In genomic region chr5:95822038-95822407, GRCh38 we compare ENCODE assay signal across 8 cellular contexts. TPM values are rescaled to one million over a fixed set of nuclear protein-coding genes. Genes with fewer than 3 reads are reported as not detected.
A peak's percentile ranks its signal among the peaks of the same experiment; 100 is the strongest.
DNase-seq lines count a peak whose midpoint lies in the region; ATAC-seq and TF ChIP-seq lines count a peak whose summit lies in the region.

No MANE protein-coding gene starts in this region.

- POLR2A ChIA-PET in HEK293T (lab: Yijun Ruan, JAX): interaction anchor here (0.9 to 4.1 kb wide), 8 partner anchors 10 to 175 kb away, joined by 3 to 51 read pairs (median 5); partner anchors contain the start of genes RFESD and RHOBTB3

- no peaks in the 10 kb centered on the region for H3K27me3 Mint-ChIP-seq in activated T-helper 17 cell treated with anti-CD3 and anti-CD28 coated beads, Interleukin-2, amount 50 U/mL, for 72 hours
- H3K27me3 Mint-ChIP-seq in nephron progenitor cell (ENCODE audit: low read depth, poor library complexity): peaks cover 4% of the 10 kb centered on the region

- peaks cover 23% of the 10 kb centered on the region for H3K36me3 Mint-ChIP-seq in activated T-helper 17 cell treated with anti-CD3 and anti-CD28 coated beads, Interleukin-2, amount 50 U/mL, for 72 hours (ENCODE audit: low read depth)
- no peaks in the 10 kb centered on the region for H3K36me3 Mint-ChIP-seq in nephron progenitor cell (ENCODE audit: low read depth)

- DNase-seq in SHP77 (lab: John Stamatoyannopoulos, UW) (peak; percentile 3 to 16), SHP77 treated with DMSO at 0.1 percent for 48 hours (lab: John Stamatoyannopoulos, UW) (no peak), HEK293T (ENCODE audit: extremely low spot score) (peak; percentile 50), NCI-H1105 treated with DMSO at 0.1 percent for 48 hours (lab: John Stamatoyannopoulos, UW) (peak; percentile 61), fibroblast of the aortic adventitia (ENCODE audit: low read depth) (peak; percentile 73), nephron progenitor cell (peak; percentile 65), DMS114 treated with DMSO at 0.1 percent for 48 hours (lab: John Stamatoyannopoulos, UW; ENCODE audit: unreplicated experiment) (no peak)

- H3K4me1 Mint-ChIP-seq in activated T-helper 17 cell treated with anti-CD3 and anti-CD28 coated beads, Interleukin-2, amount 50 U/mL, for 72 hours: peaks cover 35% of the 10 kb centered on the region
- H3K4me1 Mint-ChIP-seq in nephron progenitor cell: peaks cover 69% of the 10 kb centered on the region

- peak overlapping the region; percentile 94 for H3K4me3 ChIP-seq in fibroblast of the aortic adventitia (ENCODE audit: low read depth, low read length)

- peak; percentile 16 for ATAC-seq in activated T-helper 17 cell treated with anti-CD3 and anti-CD28 coated beads, Interleukin-2, amount 50 U/mL, for 72 hours (replicated peaks)

- H3K9me3 Mint-ChIP-seq in activated T-helper 17 cell treated with anti-CD3 and anti-CD28 coated beads, Interleukin-2, amount 50 U/mL, for 72 hours: no peaks in the 10 kb centered on the region
- no peaks in the 10 kb centered on the region for H3K9me3 Mint-ChIP-seq in nephron progenitor cell

- H3K4me3 Mint-ChIP-seq in activated T-helper 17 cell treated with anti-CD3 and anti-CD28 coated beads, Interleukin-2, amount 50 U/mL, for 72 hours: peak overlapping the region; percentile 97
- H3K4me3 Mint-ChIP-seq in nephron progenitor cell: peak overlapping the region; percentile 94

- TF ChIP-seq CTCF in fibroblast of the aortic adventitia (IDR thresholded peaks at IDR 0.05; ENCODE audit: insufficient read depth, low read length) (no peak), nephron progenitor cell (IDR thresholded peaks at IDR 0.05) (no peak)

- peak overlapping the region; percentile 86 for H3K27ac Mint-ChIP-seq in activated T-helper 17 cell treated with anti-CD3 and anti-CD28 coated beads, Interleukin-2, amount 50 U/mL, for 72 hours
- peak overlapping the region; percentile 96 for H3K27ac Mint-ChIP-seq in nephron progenitor cell

- CTCF ChIA-PET in HEK293T (lab: Yijun Ruan, JAX): interaction anchor here (0.7 to 3.2 kb wide), 3 partner anchors 12 to 40 kb away, joined by 5 to 19 read pairs (median 9); no protein-coding TSS in a partner anchor

TF ChIP-seq in HEK293T, 16 proteins besides CTCF, POLR2A, EP300 and RAD21:
- TF ChIP-seq ARNT (IDR thresholded peaks at IDR 0.05) (no peak), FOXM1 (IDR thresholded peaks at IDR 0.05; ENCODE audit: borderline replicate concordance) (no peak), FOXA1 (IDR thresholded peaks at IDR 0.05) (no peak), ZNF384 (IDR thresholded peaks at IDR 0.05) (no peak), LEF1 (IDR thresholded peaks at IDR 0.05; ENCODE audit: borderline replicate concordance) (no peak), CTBP1 (IDR thresholded peaks at IDR 0.05; ENCODE audit: borderline replicate concordance) (no peak), HDGF (IDR thresholded peaks at IDR 0.05; ENCODE audit: borderline replicate concordance) (no peak), SP1 (IDR thresholded peaks at IDR 0.05) (no peak), SUZ12 (IDR thresholded peaks at IDR 0.05) (no peak), ELF4 (IDR thresholded peaks at IDR 0.05) (no peak)
TF ChIP-seq in HEK293T: peak in this region for 0.

RNA-seq across cellular contexts. Expression of gene GLRX, which starts 0.5 kb away (rescaled TPM):
- total RNA-seq in activated T-helper 17 cell treated with anti-CD3 and anti-CD28 coated beads, Interleukin-2, amount 50 U/mL, for 72 hours: 10 to 100 TPM; 45.1 to 62.3 TPM
- total RNA-seq in fibroblast of the aortic adventitia (ENCODE audit: low replicate concordance): 13.3 and 31.6 TPM in 2 replicates

Comparison
In these comparisons a context has a peak if more than half of its experiments do, and no peak if none do; other contexts are left out.
1. DNase-seq: peak in SHP77 (2 of 2), HEK293T (single experiment), NCI-H1105 treated with DMSO at 0.1 percent for 48 hours (single experiment), fibroblast of the aortic adventitia (single experiment) and nephron progenitor cell (single experiment); none in SHP77 treated with DMSO at 0.1 percent for 48 hours (single experiment) and DMS114 treated with DMSO at 0.1 percent for 48 hours (single experiment).